Comparison of ENCODE assay signal across 10 cellular contexts in the genomic region with DNA sequence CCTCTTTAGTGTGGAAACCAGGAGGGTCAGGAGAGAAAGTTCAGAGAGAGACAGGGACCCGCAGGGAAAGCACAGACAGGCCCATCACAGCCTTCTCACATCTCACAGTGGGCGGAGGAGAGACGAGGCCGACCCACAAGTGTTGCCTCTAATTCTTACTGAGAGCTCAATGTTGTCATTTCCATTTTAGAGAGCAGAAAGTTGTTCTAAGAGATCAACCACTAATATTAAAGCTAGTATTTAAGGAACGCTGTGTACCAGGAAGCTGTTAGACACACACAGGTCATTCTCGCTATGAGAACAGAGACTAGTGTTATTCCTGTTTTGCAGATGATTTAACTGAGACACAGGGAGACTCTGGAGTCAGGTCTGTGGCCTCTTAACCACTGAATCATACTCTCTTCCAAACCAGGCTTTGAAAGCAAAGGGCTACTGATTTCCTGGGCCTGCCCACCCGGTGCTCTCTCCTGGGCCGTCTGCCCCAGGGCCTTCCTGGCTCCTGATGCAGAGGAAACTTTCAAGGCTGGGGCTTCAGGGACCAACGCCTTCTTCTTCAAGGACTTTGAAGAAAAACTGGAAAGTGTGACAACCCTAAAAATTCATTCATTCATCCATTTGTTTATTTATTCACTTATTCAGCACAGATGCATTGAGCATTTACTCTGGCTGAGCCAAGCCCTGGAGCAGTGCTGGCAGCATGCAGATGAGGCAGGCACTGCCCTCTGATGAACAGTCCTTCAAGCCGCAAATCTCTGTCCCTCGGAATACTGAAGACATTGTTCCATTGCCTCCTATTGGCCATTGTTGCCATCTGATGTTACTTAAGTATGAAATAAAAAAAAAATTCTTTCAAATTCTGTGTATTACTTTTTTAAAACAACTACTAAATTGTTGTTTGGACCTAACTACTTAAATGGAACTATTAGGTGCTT. TPM values are rescaled to one million over a fixed set of nuclear protein-coding genes. Genes with fewer than 3 reads are reported as not detected.
DNase-seq lines count a peak whose midpoint lies in the region; ATAC-seq and TF ChIP-seq lines count a peak whose summit lies in the region.
"Had no signal": no experiment of that assay in that cellular context is flagged by ENCODE, and none has a peak within 500 bp of the region (broad histone marks: within the 10 kb centered on the region; RNA-seq: fewer than 3 reads in every experiment).

No MANE protein-coding gene starts in this region.

- H3K9me3 ChIP-seq in esophagus (ENCODE audit: control insufficient read depth in 2 of 2, insufficient read depth in 1 of 2, low read depth in 1 of 2, low read length in 1 of 2): no peaks in the 10 kb centered on the region

- DNase-seq in activated CD8-positive, alpha-beta memory T cell treated with anti-CD3 and anti-CD28 coated beads for 24 hours: peak; percentile 11
- no peak for DNase-seq in activated CD8-positive, alpha-beta memory T cell treated with anti-CD3 and anti-CD28 coated beads, Interleukin-2, amount 50 U/mL, for 4 hours
- DNase-seq in mesothelial cell of epicardium (ENCODE audit: low spot score in 2 of 2, unreplicated experiment in 2 of 2): no peak
- no peak for DNase-seq in NK-92 treated with Interleukin-12 subunit alpha and Interleukin-12 subunit beta, amount 100 ng/mL, for 24 hours (lab: John Stamatoyannopoulos, UW)
- DNase-seq in effector CD8-positive, alpha-beta T cell (lab: John Stamatoyannopoulos, UW): no peak
- no peak for DNase-seq in natural killer cell treated with Interleukin-12 subunit alpha and Interleukin-12 subunit beta and Interleukin-15 and Interleukin-18, amount 100 ng/mL, for 72 hours (ENCODE audit: low spot score)

- 69 to 70% methylated on average over 11 of the region's 11 CpGs for WGBS in esophagus, 2 donors

- no peaks in the 10 kb centered on the region for H3K27me3 ChIP-seq in esophagus (ENCODE audit: control insufficient read depth in 1 of 2, insufficient read depth in 2 of 2, low read length in 2 of 2)

- no peak overlapping the region for H3K4me3 Mint-ChIP-seq in mesothelial cell of epicardium
- H3K4me3 Mint-ChIP-seq in natural killer cell treated with Interleukin-12 subunit alpha and Interleukin-12 subunit beta and Interleukin-15 and Interleukin-18, amount 100 ng/mL, for 72 hours: no peak overlapping the region
- H3K4me3 Mint-ChIP-seq: memory B cell; stimulated activated memory B cell treated with anti-CD40 and anti-IgM and Interleukin-4, amounts not matched to agents 10 μg/mL and 1 μg/mL and 100 μg/mL, for 72 hours had no signal

- H3K9me3 Mint-ChIP-seq in mesothelial cell of epicardium: peaks cover 13% of the 10 kb centered on the region
- H3K9me3 Mint-ChIP-seq in natural killer cell treated with Interleukin-12 subunit alpha and Interleukin-12 subunit beta and Interleukin-15 and Interleukin-18, amount 100 ng/mL, for 72 hours: no peaks in the 10 kb centered on the region
- H3K9me3 Mint-ChIP-seq: memory B cell had no signal

- no peak for ATAC-seq in GM18520 (IDR thresholded peaks at IDR 0.05; ENCODE audit: unreplicated experiment)
- ATAC-seq in natural killer cell treated with Interleukin-12 subunit alpha and Interleukin-12 subunit beta and Interleukin-15 and Interleukin-18, amount 100 ng/mL, for 72 hours: no peak
- ATAC-seq: stimulated activated memory B cell treated with anti-CD40 and anti-IgM and Interleukin-4, amounts not matched to agents 10 μg/mL and 1 μg/mL and 100 μg/mL, for 72 hours had no signal

- H3K36me3 ChIP-seq in esophagus (ENCODE audit: control insufficient read depth in 2 of 2, insufficient read depth in 2 of 2, low read length in 1 of 2): no peaks in the 10 kb centered on the region

- H3K4me1 ChIP-seq in esophagus (ENCODE audit: control insufficient read depth in 2 of 2, insufficient read depth in 2 of 2, low read length in 1 of 2): peaks cover 0 to 8% of the 10 kb centered on the region in 2 donors

- TF ChIP-seq CTCF in mesothelial cell of epicardium (IDR thresholded peaks at IDR 0.05; ENCODE audit: unreplicated experiment): no peak

- peaks cover 8% of the 10 kb centered on the region for H3K4me1 Mint-ChIP-seq in mesothelial cell of epicardium
- H3K4me1 Mint-ChIP-seq in natural killer cell treated with Interleukin-12 subunit alpha and Interleukin-12 subunit beta and Interleukin-15 and Interleukin-18, amount 100 ng/mL, for 72 hours (ENCODE audit: low read depth in 2 of 2): peaks cover 0 to 2% of the 10 kb centered on the region in 2 donors

- H3K27ac Mint-ChIP-seq in mesothelial cell of epicardium: peak overlapping the region; percentile 81
- no peak overlapping the region for H3K27ac Mint-ChIP-seq in natural killer cell treated with Interleukin-12 subunit alpha and Interleukin-12 subunit beta and Interleukin-15 and Interleukin-18, amount 100 ng/mL, for 72 hours
- H3K27ac Mint-ChIP-seq: memory B cell; stimulated activated memory B cell treated with anti-CD40 and anti-IgM and Interleukin-4, amounts not matched to agents 10 μg/mL and 1 μg/mL and 100 μg/mL, for 72 hours had no signal

- no peak overlapping the region for H3K4me3 ChIP-seq in esophagus (ENCODE audit: low read depth in 1 of 2, low read length in 2 of 2)

- H3K36me3 Mint-ChIP-seq in mesothelial cell of epicardium: peaks cover 2% of the 10 kb centered on the region
- H3K36me3 Mint-ChIP-seq in natural killer cell treated with Interleukin-12 subunit alpha and Interleukin-12 subunit beta and Interleukin-15 and Interleukin-18, amount 100 ng/mL, for 72 hours: no peaks in the 10 kb centered on the region
- H3K36me3 Mint-ChIP-seq: memory B cell; stimulated activated memory B cell treated with anti-CD40 and anti-IgM and Interleukin-4, amounts not matched to agents 10 μg/mL and 1 μg/mL and 100 μg/mL, for 72 hours had no signal

- H3K27ac ChIP-seq in esophagus (ENCODE audit: low read depth in 2 of 2, low read length in 1 of 2): peak overlapping the region; percentile 12 to 57

- H3K27me3 Mint-ChIP-seq in mesothelial cell of epicardium (ENCODE audit: low read depth): no peaks in the 10 kb centered on the region
- peaks cover 8 to 12% of the 10 kb centered on the region in 2 donors for H3K27me3 Mint-ChIP-seq in natural killer cell treated with Interleukin-12 subunit alpha and Interleukin-12 subunit beta and Interleukin-15 and Interleukin-18, amount 100 ng/mL, for 72 hours
- H3K27me3 Mint-ChIP-seq: stimulated activated memory B cell treated with anti-CD40 and anti-IgM and Interleukin-4, amounts not matched to agents 10 μg/mL and 1 μg/mL and 100 μg/mL, for 72 hours had no signal

RNA-seq across cellular contexts. Expression of a gene that starts 37.2 kb away (rescaled TPM):
- polyA plus RNA-seq in esophagus: 1 to 10 TPM; 4.6 to 7.9 TPM
- 45.7 to 47.4 TPM (median 46.2 TPM) in 3 replicates for total RNA-seq in mesothelial cell of epicardium
- total RNA-seq in natural killer cell treated with Interleukin-12 subunit alpha and Interleukin-12 subunit beta and Interleukin-15 and Interleukin-18, amount 100 ng/mL, for 72 hours: 10 to 100 TPM; 18.0 to 35.9 TPM
